10 cellular contexts compared by ENCODE assay signal in genomic region chr6:73471686-73472290, GRCh38. TPM values are rescaled to one million over a fixed set of nuclear protein-coding genes. Genes with fewer than 3 reads are reported as not detected.
A peak's percentile ranks its signal among the peaks of the same experiment; 100 is the strongest.
DNase-seq lines count a peak whose midpoint lies in the region; ATAC-seq lines count a peak whose summit lies in the region.
"Had no signal": no experiment of that assay in that cellular context is flagged by ENCODE, and none has a peak within 500 bp of the region (broad histone marks: within the 10 kb centered on the region; RNA-seq: fewer than 3 reads in every experiment).

No MANE protein-coding gene starts in this region.

- CTCF ChIA-PET in activated naive CD4-positive, alpha-beta T cell treated with anti-CD3 and anti-CD28 coated beads, Interleukin-2, amount 10 ng/mL, durations not matched to agents 7 days and 5 days (lab: Charles Lee): interaction anchor here (1.3 to 1.6 kb wide), 4 partner anchors 8 to 139 kb away, joined by 3 to 6 read pairs (median 4); partner anchors contain the start of gene MTO1

- peak; percentile 96 for ATAC-seq in HG02884 (IDR thresholded peaks at IDR 0.05; ENCODE audit: unreplicated experiment)
- ATAC-seq in stimulated activated naive CD8-positive, alpha-beta T cell treated with anti-CD3 and anti-CD28 coated beads, Interleukin-15, amount 100 ng/mL, for 72 hours: peak; percentile 61
- ATAC-seq: SK-N-SH treated with all-trans-retinoic acid at 6 μM for 48 hours had no signal

- H3K36me3 ChIP-seq in MG63: peaks cover 65% of the 10 kb centered on the region

- peaks cover 53% of the 10 kb centered on the region for H3K36me3 Mint-ChIP-seq in activated naive CD4-positive, alpha-beta T cell treated with anti-CD3 and anti-CD28 coated beads, Interleukin-2, amount 10 ng/mL, durations not matched to agents 7 days and 5 days

- no peak overlapping the region for H3K4me3 ChIP-seq in MG63
- H3K4me3 ChIP-seq: BLaER1 had no signal

- H3K27me3 Mint-ChIP-seq in activated naive CD4-positive, alpha-beta T cell treated with anti-CD3 and anti-CD28 coated beads, Interleukin-2, amount 10 ng/mL, durations not matched to agents 7 days and 5 days: no peaks in the 10 kb centered on the region
- H3K27me3 Mint-ChIP-seq in stimulated activated naive CD8-positive, alpha-beta T cell treated with anti-CD3 and anti-CD28 coated beads, Interleukin-15, amount 100 ng/mL, for 72 hours: no peaks in the 10 kb centered on the region

- no peaks in the 10 kb centered on the region for H3K9me3 ChIP-seq in MG63
- H3K9me3 ChIP-seq: BLaER1 had no signal

- H3K27ac Mint-ChIP-seq in activated naive CD4-positive, alpha-beta T cell treated with anti-CD3 and anti-CD28 coated beads, Interleukin-2, amount 10 ng/mL, durations not matched to agents 7 days and 5 days: peak overlapping the region; percentile 81
- peak overlapping the region; percentile 66 to 88 for H3K27ac Mint-ChIP-seq in stimulated activated naive CD8-positive, alpha-beta T cell treated with anti-CD3 and anti-CD28 coated beads, Interleukin-15, amount 100 ng/mL, for 72 hours

- no peak for DNase-seq in activated naive CD4-positive, alpha-beta T cell treated with anti-CD3 and anti-CD28 coated beads, Interleukin-2, amount 10 ng/mL, durations not matched to agents 7 days and 5 days
- no peak for DNase-seq in activated naive CD4-positive, alpha-beta T cell (lab: John Stamatoyannopoulos, UW)
- DNase-seq in NOMO-1 treated with dmso at 0.1 percent for 144 hours (lab: John Stamatoyannopoulos, UW; ENCODE audit: unreplicated experiment): peak; percentile 30
- DNase-seq in stimulated activated naive CD8-positive, alpha-beta T cell treated with anti-CD3 and anti-CD28 coated beads, Interleukin-15, amount 100 ng/mL, for 72 hours: no peak
- DNase-seq in DMS 273 (lab: John Stamatoyannopoulos, UW; ENCODE audit: unreplicated experiment): no peak
- DNase-seq in NCI-H2227 treated with DMSO at 0.1 percent for 48 hours (lab: John Stamatoyannopoulos, UW): no peak
- DNase-seq in MG63: no peak

- peaks cover 20% of the 10 kb centered on the region for H3K4me1 Mint-ChIP-seq in activated naive CD4-positive, alpha-beta T cell treated with anti-CD3 and anti-CD28 coated beads, Interleukin-2, amount 10 ng/mL, durations not matched to agents 7 days and 5 days
- peaks cover 21% of the 10 kb centered on the region for H3K4me1 Mint-ChIP-seq in stimulated activated naive CD8-positive, alpha-beta T cell treated with anti-CD3 and anti-CD28 coated beads, Interleukin-15, amount 100 ng/mL, for 72 hours

- H3K9me3 Mint-ChIP-seq in activated naive CD4-positive, alpha-beta T cell treated with anti-CD3 and anti-CD28 coated beads, Interleukin-2, amount 10 ng/mL, durations not matched to agents 7 days and 5 days: no peaks in the 10 kb centered on the region
- no peaks in the 10 kb centered on the region for H3K9me3 Mint-ChIP-seq in stimulated activated naive CD8-positive, alpha-beta T cell treated with anti-CD3 and anti-CD28 coated beads, Interleukin-15, amount 100 ng/mL, for 72 hours

- peak overlapping the region; percentile 23 for H3K4me3 Mint-ChIP-seq in activated naive CD4-positive, alpha-beta T cell treated with anti-CD3 and anti-CD28 coated beads, Interleukin-2, amount 10 ng/mL, durations not matched to agents 7 days and 5 days
- peak overlapping the region; percentile 59 to 67 for H3K4me3 Mint-ChIP-seq in stimulated activated naive CD8-positive, alpha-beta T cell treated with anti-CD3 and anti-CD28 coated beads, Interleukin-15, amount 100 ng/mL, for 72 hours

- H3K27me3 ChIP-seq in MG63: no peaks in the 10 kb centered on the region
- H3K27me3 ChIP-seq: BLaER1 had no signal

RNA-seq across cellular contexts. Expression of gene MTO1, which starts 10.3 kb away (rescaled TPM):
- total RNA-seq in MG63 (2014; rRNA removed; shearing (Covaris generic); ENCODE audit: low replicate concordance): 20.1 and 21.1 TPM in 2 replicates

RNA-seq across cellular contexts. Expression of gene CGAS, which starts 19.7 kb away (rescaled TPM):
- total RNA-seq in MG63 (2014; rRNA removed; shearing (Covaris generic); ENCODE audit: low replicate concordance): 14.0 and 18.8 TPM in 2 replicates

RNA-seq across cellular contexts. Expression of gene EEF1A1, which starts 49.0 kb away (rescaled TPM):
- 14,402 and 16,931 TPM in 2 replicates for total RNA-seq in MG63 (2014; rRNA removed; shearing (Covaris generic); ENCODE audit: low replicate concordance)
